In genomic region chr3:136567599-136568188, GRCh38 we compare ENCODE assay signal across 27 cellular contexts.
DNase-seq lines count a peak whose midpoint lies in the region; ATAC-seq and TF ChIP-seq lines count a peak whose summit lies in the region.
"Had no signal": no experiment of that assay in that cellular context is flagged by ENCODE, and none has a peak within 500 bp of the region (broad histone marks: within the 10 kb centered on the region; RNA-seq: fewer than 3 reads in every experiment).

No MANE protein-coding gene starts in this region.

- no peak overlapping the region for H3K4me3 ChIP-seq in HEK293 (ENCODE audit: low read depth, low read length)
- H3K4me3 ChIP-seq in LNCaP clone FGC (ENCODE audit: low read depth, low read length), result no peak overlapping the region
- H3K4me3 ChIP-seq: A549, GM23248, MG63, Peyer's patch had no signal

- H3K9me3 ChIP-seq in HEK293 (ENCODE audit: control insufficient read depth, insufficient read depth, low read depth, low read length), result no peaks in the 10 kb centered on the region
- H3K9me3 ChIP-seq: A549, Caco-2, MG63, Peyer's patch had no signal

- CTCF ChIA-PET in Calu3 (lab: Charles Lee), result no interaction called here
- CTCF ChIA-PET in HEK293 (lab: Yijun Ruan, JAX), result interaction anchor here (0.6 kb wide), 1 partner anchor 35 kb away, joined by 3 read pairs; no protein-coding TSS in a partner anchor
- CTCF ChIA-PET in activated CD4-positive, alpha-beta T cell treated with anti-CD3 and anti-CD28 coated beads for 36 hours (lab: Charles Lee), result no interaction called here

- no peak overlapping the region for H3K27ac ChIP-seq in HEK293 (ENCODE audit: extremely low read depth, low read depth, low read length)
- H3K27ac ChIP-seq: A549, C4-2B, GM23248, Peyer's patch had no signal

- BruUV-seq in Calu3 (replicated peaks; lab: Mats Ljungman, UMichigan), result TSS peak; percentile 12

- H3K36me3 ChIP-seq in HEK293 (ENCODE audit: control insufficient read depth in 2 of 2, insufficient read depth in 1 of 2, low read length in 2 of 2), result no peaks in the 10 kb centered on the region

- H3K4me1 Mint-ChIP-seq in Calu3 (ENCODE audit: low read depth, unreplicated experiment), result no peaks in the 10 kb centered on the region
- H3K4me1 Mint-ChIP-seq in activated CD4-positive, alpha-beta T cell treated with anti-CD3 and anti-CD28 coated beads for 36 hours, result peaks cover 3% of the 10 kb centered on the region
- H3K4me1 Mint-ChIP-seq: B cell had no signal

- ATAC-seq in left colon (peak; percentile 59), left cardiac atrium (no peak)
- no peak for ATAC-seq in activated CD4-positive, alpha-beta T cell treated with anti-CD3 and anti-CD28 coated beads for 36 hours
- ATAC-seq: A549; CD8-positive, alpha-beta T cell had no signal

- no peaks in the 10 kb centered on the region for H3K9me3 Mint-ChIP-seq in Calu3 (ENCODE audit: low read depth, unreplicated experiment)
- H3K9me3 Mint-ChIP-seq in activated CD4-positive, alpha-beta T cell treated with anti-CD3 and anti-CD28 coated beads for 36 hours (ENCODE audit: low read depth), result no peaks in the 10 kb centered on the region
- H3K9me3 Mint-ChIP-seq: CD8-positive, alpha-beta T cell; IgD-negative memory B cell had no signal

- DNase-seq in Calu3 (no peak), LNCaP clone FGC (ENCODE audit: low read depth) (peak; percentile 60), left colon (no peak), GM19238 (ENCODE audit: insufficient read length, low spot score) (no peak), NCI-H1048 (lab: John Stamatoyannopoulos, UW) (no peak), left cardiac atrium (no peak)
- DNase-seq in activated CD4-positive, alpha-beta T cell treated with anti-CD3 and anti-CD28 coated beads for 36 hours, result no peak
- DNase-seq: Caco-2; CD8-positive, alpha-beta T cell; DMS79 treated with DMSO at 0.1 percent for 48 hours; GM23248; H7; MG63; NCI-H1417; NCI-H187; NCI-H2081 treated with DMSO at 0.1 percent for 48 hours; NCI-H2171; NCI-H226; NCI-H510A; NCI-H69; Peyer's patch; SHP77 treated with DMSO at 0.1 percent for 48 hours had no signal

- TF ChIP-seq CTCF in Calu3 (IDR thresholded peaks at IDR 0.05; ENCODE audit: unreplicated experiment) (no peak), HEK293 (tag by site-specific recombination; IDR thresholded peaks at IDR 0.05) (no peak), LNCaP clone FGC (IDR thresholded peaks at IDR 0.05; ENCODE audit: control insufficient read depth, extremely low read depth, insufficient read depth) (no peak)

- POLR2A ChIA-PET in HEK293 (lab: Yijun Ruan, JAX), result no interaction called here
- POLR2A ChIA-PET in activated CD4-positive, alpha-beta T cell treated with anti-CD3 and anti-CD28 coated beads for 36 hours (lab: Charles Lee), result no interaction called here

- no peak overlapping the region for H3K4me3 Mint-ChIP-seq in Calu3 (ENCODE audit: low read depth, unreplicated experiment)
- no peak overlapping the region for H3K4me3 Mint-ChIP-seq in activated CD4-positive, alpha-beta T cell treated with anti-CD3 and anti-CD28 coated beads for 36 hours
- H3K4me3 Mint-ChIP-seq: B cell; CD8-positive, alpha-beta T cell; IgD-negative memory B cell had no signal

- no peaks in the 10 kb centered on the region for H3K27me3 Mint-ChIP-seq in Calu3 (ENCODE audit: unreplicated experiment)
- no peaks in the 10 kb centered on the region for H3K27me3 Mint-ChIP-seq in activated CD4-positive, alpha-beta T cell treated with anti-CD3 and anti-CD28 coated beads for 36 hours
- H3K27me3 Mint-ChIP-seq: B cell, IgD-negative memory B cell had no signal

- no peaks in the 10 kb centered on the region for H3K4me1 ChIP-seq in HEK293 (ENCODE audit: control insufficient read depth, insufficient read depth, low read length)
- H3K4me1 ChIP-seq: A549, Peyer's patch had no signal

- H3K36me3 Mint-ChIP-seq in Calu3 (ENCODE audit: insufficient read depth, unreplicated experiment), result no peaks in the 10 kb centered on the region
- H3K36me3 Mint-ChIP-seq in activated CD4-positive, alpha-beta T cell treated with anti-CD3 and anti-CD28 coated beads for 36 hours (ENCODE audit: low read depth), result peaks cover 41% of the 10 kb centered on the region

- no peak overlapping the region for H3K27ac Mint-ChIP-seq in Calu3 (ENCODE audit: unreplicated experiment)
- H3K27ac Mint-ChIP-seq in activated CD4-positive, alpha-beta T cell treated with anti-CD3 and anti-CD28 coated beads for 36 hours, result no peak overlapping the region
- H3K27ac Mint-ChIP-seq: B cell; CD8-positive, alpha-beta T cell had no signal

- intact Hi-C loops in Calu3 (cut with micrococcal nuclease; ENCODE audit: unreplicated experiment) (no loop called here), left colon (cut with DNase I, micrococcal nuclease) (no loop called here), left cardiac atrium (cut with DNase I) (no loop called here)
- intact Hi-C loops in activated CD4-positive, alpha-beta T cell treated with anti-CD3 and anti-CD28 coated beads for 36 hours (cut with DNase I, micrococcal nuclease), result no loop called here

TF ChIP-seq in HEK293, 187 proteins besides CTCF, POLR2A, EP300 and RAD21:
- TF ChIP-seq FEZF1 (tag by site-specific recombination; IDR thresholded peaks at IDR 0.05), result no peak
- no peak for TF ChIP-seq ZNF510 (tag by site-specific recombination; IDR thresholded peaks at IDR 0.05; ENCODE audit: insufficient replicate concordance)
- TF ChIP-seq TCF7L2 (IDR thresholded peaks at IDR 0.05; ENCODE audit: borderline replicate concordance, low read depth, low read length), result peak; percentile 48; the same call in 1 of the 2 replicates
- TF ChIP-seq ZNF664 (tag by site-specific recombination; IDR thresholded peaks at IDR 0.05), result peak; percentile 54
- TF ChIP-seq ZBTB44 (tag by site-specific recombination; IDR thresholded peaks at IDR 0.05), result no peak
